ENCODE assay signal across 8 cellular contexts in the genomic region with DNA sequence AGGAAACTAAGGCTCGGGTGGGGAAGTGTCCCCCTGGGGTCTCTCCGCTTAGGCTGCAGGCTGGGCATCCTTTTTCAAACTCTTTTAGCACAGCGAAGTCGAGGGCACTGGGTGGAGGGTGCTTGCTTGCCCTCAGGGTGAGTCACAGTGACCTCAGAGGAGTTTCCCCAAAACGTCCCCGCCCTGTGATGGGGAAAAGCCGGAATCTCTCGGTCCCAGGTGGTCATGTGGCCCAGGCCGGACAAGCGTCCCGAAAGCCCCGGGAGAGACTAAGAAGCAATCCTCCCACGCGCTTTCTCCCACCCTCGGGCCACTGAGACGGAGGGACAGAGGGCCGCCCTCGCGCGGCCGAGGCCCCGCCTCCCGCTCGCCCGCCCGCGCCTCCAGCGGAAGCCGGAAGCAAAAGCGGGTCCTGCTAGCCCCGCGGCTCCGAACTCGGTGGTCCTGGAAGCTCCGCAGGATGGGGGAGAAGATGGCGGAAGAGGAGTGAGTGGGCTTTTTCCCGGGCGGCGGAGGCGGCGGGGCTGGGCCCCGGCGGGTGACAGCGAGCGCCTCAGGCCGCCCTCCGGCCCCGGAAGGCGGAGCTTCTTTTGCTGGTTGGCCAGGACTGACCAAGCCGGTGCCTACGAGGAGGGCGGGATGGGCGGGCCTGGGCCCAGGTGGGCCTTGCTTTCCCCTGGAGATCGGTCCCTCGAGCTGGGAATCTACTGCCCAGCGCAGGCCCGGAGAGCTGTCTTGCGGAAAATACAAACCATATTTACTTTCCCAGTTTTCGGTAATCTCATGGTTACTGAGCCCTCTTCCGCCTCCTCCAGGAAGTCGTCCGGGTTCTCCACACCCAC. TPM values are rescaled to one million over a fixed set of nuclear protein-coding genes. Genes with fewer than 3 reads are reported as not detected.
DNase-seq lines count a peak whose midpoint lies in the region; ATAC-seq and TF ChIP-seq lines count a peak whose summit lies in the region.

A gene with protein sequence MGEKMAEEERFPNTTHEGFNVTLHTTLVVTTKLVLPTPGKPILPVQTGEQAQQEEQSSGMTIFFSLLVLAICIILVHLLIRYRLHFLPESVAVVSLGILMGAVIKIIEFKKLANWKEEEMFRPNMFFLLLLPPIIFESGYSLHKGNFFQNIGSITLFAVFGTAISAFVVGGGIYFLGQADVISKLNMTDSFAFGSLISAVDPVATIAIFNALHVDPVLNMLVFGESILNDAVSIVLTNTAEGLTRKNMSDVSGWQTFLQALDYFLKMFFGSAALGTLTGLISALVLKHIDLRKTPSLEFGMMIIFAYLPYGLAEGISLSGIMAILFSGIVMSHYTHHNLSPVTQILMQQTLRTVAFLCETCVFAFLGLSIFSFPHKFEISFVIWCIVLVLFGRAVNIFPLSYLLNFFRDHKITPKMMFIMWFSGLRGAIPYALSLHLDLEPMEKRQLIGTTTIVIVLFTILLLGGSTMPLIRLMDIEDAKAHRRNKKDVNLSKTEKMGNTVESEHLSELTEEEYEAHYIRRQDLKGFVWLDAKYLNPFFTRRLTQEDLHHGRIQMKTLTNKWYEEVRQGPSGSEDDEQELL (plus strand): TSS at position 366 of the 842 bp plus-strand sequence. CDS start 95 bp downstream, at position 461.

- peaks cover 17% of the 10 kb centered on the region for H3K79me2 ChIP-seq in SU-DHL-6 (ENCODE audit: insufficient read depth, low read length)
- H3K79me2 ChIP-seq in parathyroid adenoma: no peaks in the 10 kb centered on the region

- peak within 1 kb of the TSS; percentile 80 for H3K9ac ChIP-seq in SU-DHL-6 (ENCODE audit: low read length)
- H3K9ac ChIP-seq in parathyroid adenoma: peak within 1 kb of the TSS; percentile 73

- H3K4me2 ChIP-seq in SU-DHL-6 (ENCODE audit: low read depth, low read length, poor library complexity, severe bottlenecking): peak within 1 kb of the TSS; percentile 75
- peak within 1 kb of the TSS; percentile 86 for H3K4me2 ChIP-seq in parathyroid adenoma (ENCODE audit: low read length)

- no peaks in the 10 kb centered on the region for H3K27me3 ChIP-seq in SU-DHL-6 (ENCODE audit: low read length)
- H3K27me3 ChIP-seq in cardiac muscle cell: no peaks in the 10 kb centered on the region
- no peaks in the 10 kb centered on the region for H3K27me3 ChIP-seq in parathyroid adenoma (ENCODE audit: control insufficient read depth, insufficient read depth, low read length)
- no peaks in the 10 kb centered on the region for H3K27me3 ChIP-seq in tibial nerve

- TF ChIP-seq CTCF in GM12865 (IDR thresholded peaks at IDR 0.05; ENCODE audit: insufficient read depth, low read depth, low read length, missing control alignments): peak; percentile 43
- TF ChIP-seq CTCF in SU-DHL-6 (IDR thresholded peaks at IDR 0.05; ENCODE audit: insufficient read depth, low read length, poor library complexity, severe bottlenecking): no peak
- TF ChIP-seq CTCF in cardiac muscle cell (IDR thresholded peaks at IDR 0.05; ENCODE audit: low read depth, low read length): peak; percentile 37
- peak; percentile 46 for TF ChIP-seq CTCF in parathyroid adenoma (IDR thresholded peaks at IDR 0.05)
- TF ChIP-seq CTCF in tibial nerve (IDR thresholded peaks at IDR 0.05): peak; percentile 40 to 57 (median 50)

- H3K4me1 ChIP-seq in cardiac muscle cell (ENCODE audit: low read depth): peaks cover 5% of the 10 kb centered on the region
- peaks cover 17% of the 10 kb centered on the region for H3K4me1 ChIP-seq in parathyroid adenoma
- H3K4me1 ChIP-seq in tibial nerve: peaks cover 0 to 24% (median 9%) of the 10 kb centered on the region in 4 donors

- H2AFZ ChIP-seq in SU-DHL-6 (ENCODE audit: low read depth, low read length, severe bottlenecking): peak within 1 kb of the TSS; percentile 49
- H2AFZ ChIP-seq in parathyroid adenoma: peak within 1 kb of the TSS; percentile 100

- no peaks in the 10 kb centered on the region for H3K9me2 ChIP-seq in SU-DHL-6 (replicated peaks; ENCODE audit: insufficient read depth, low read length)

- TF ChIP-seq EP300 in tibial nerve (IDR thresholded peaks at IDR 0.05): peak in 1 of 2 donors; percentile 84

- H3K36me3 ChIP-seq in SU-DHL-6 (ENCODE audit: low read length) (no peaks in the 10 kb centered on the region), cardiac muscle cell (peaks cover 3% of the 10 kb centered on the region), parathyroid adenoma (ENCODE audit: control insufficient read depth, insufficient read depth, low read length) (no peaks in the 10 kb centered on the region), tibial nerve (peaks cover 0 to 29% (median 0%) of the 10 kb centered on the region in 3 donors)

- DNase-seq in GM12865 (ENCODE audit: low read depth) (peak; percentile 91), NCI-H1092 treated with DMSO at 0.1 percent for 48 hours (lab: John Stamatoyannopoulos, UW) (peak; percentile 85), cardiac muscle cell (ENCODE audit: low read depth in 1 of 2, low spot score in 1 of 2) (peak; percentile 89 to 91), tibial nerve (ENCODE audit: low spot score in 2 of 2) (peak; percentile 59 to 76)
- peak; percentile 60 for DNase-seq in activated naive CD8-positive, alpha-beta T cell treated with anti-CD3 and anti-CD28 coated beads, Interleukin-2, amount 50 U/mL, for 16 hours (ENCODE audit: low read depth, low spot score)

- no peaks in the 10 kb centered on the region for H4K20me1 ChIP-seq in SU-DHL-6 (ENCODE audit: low read depth, low read length)

- peak; percentile 80 for ATAC-seq in HG02623 (IDR thresholded peaks at IDR 0.05; ENCODE audit: unreplicated experiment)

- WGBS in tibial nerve, 2 donors: 0% methylated on average over 21 to 52 of the region's 62 CpGs

- peak within 1 kb of the TSS; percentile 79 for H3K4me3 ChIP-seq in GM12865 (ENCODE audit: low read depth, low read length)
- peak within 1 kb of the TSS; percentile 66 for H3K4me3 ChIP-seq in SU-DHL-6 (ENCODE audit: insufficient read depth, low read length, poor library complexity, severe bottlenecking)
- peak within 1 kb of the TSS; percentile 81 for H3K4me3 ChIP-seq in cardiac muscle cell
- peak within 1 kb of the TSS; percentile 83 for H3K4me3 ChIP-seq in parathyroid adenoma (ENCODE audit: low read depth, low read length)
- H3K4me3 ChIP-seq in tibial nerve: peak within 1 kb of the TSS; percentile 46 to 96 (median 81)

- H3K9me3 ChIP-seq in SU-DHL-6 (ENCODE audit: insufficient read depth, low read length) (no peaks in the 10 kb centered on the region), cardiac muscle cell (ENCODE audit: low read depth) (no peaks in the 10 kb centered on the region), parathyroid adenoma (ENCODE audit: control insufficient read depth, low read length) (no peaks in the 10 kb centered on the region), tibial nerve (no peaks in the 10 kb centered on the region)

- H3K27ac ChIP-seq in SU-DHL-6 (ENCODE audit: low read depth, low read length) (peak within 1 kb of the TSS; percentile 85), cardiac muscle cell (peak within 1 kb of the TSS; percentile 74), parathyroid adenoma (peak within 1 kb of the TSS; percentile 94), tibial nerve (peak within 1 kb of the TSS; percentile 87 to 98 (median 92))

- TF ChIP-seq POLR2A in tibial nerve (IDR thresholded peaks at IDR 0.05): peak; percentile 13 to 60

- peaks cover 38% of the 10 kb centered on the region for H3F3A ChIP-seq in SU-DHL-6 (ENCODE audit: insufficient read depth)

RNA-seq across cellular contexts. Expression of the gene that starts here (rescaled TPM):
- total RNA-seq in cardiac muscle cell (7.6 and 9.4 TPM in 2 replicates), tibial nerve (10 to 100 TPM in 3 of 4 donors, 1 to 10 TPM in 1; 8.2 to 17.3 (median 12.1) TPM)
- polyA plus RNA-seq in cardiac muscle cell: 3.9 and 4.4 TPM in 2 replicates

Comparison
In these comparisons a context has a peak if more than half of its experiments do, and no peak if none do; other contexts are left out.
1. Peak in every context shown above with its lines: DNase-seq, ATAC-seq, H3K4me3 ChIP-seq and H3K27ac ChIP-seq.